Comparison of ENCODE assay signal across 1 cellular context in the genomic region with DNA sequence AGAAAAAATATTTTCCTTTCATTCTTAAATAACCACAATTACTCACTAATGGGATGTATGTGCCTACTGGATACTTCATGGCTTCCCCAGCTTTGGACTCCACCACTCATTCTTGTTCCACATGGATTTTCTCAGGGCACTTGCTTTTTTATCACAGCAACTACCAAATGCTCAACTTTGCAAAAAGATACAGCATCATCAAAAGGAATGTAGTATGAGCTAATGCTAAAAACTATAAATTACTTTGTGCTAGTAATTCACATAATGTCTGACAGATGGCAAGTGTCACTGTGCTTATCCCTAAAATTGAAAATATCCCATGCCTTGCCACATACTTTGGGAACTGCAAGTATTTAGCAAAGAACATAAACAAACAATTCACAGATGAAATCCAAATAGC.
TF ChIP-seq lines count a peak whose summit lies in the region.

No MANE protein-coding gene starts in this region.

TF ChIP-seq in K562, 482 proteins besides CTCF, POLR2A, EP300 and RAD21 (continued from another document):
- TF ChIP-seq TCF7L2 (IDR thresholded peaks at IDR 0.05; ENCODE audit: low read depth, low read length), result no peak
